Comparison of ENCODE assay signal across 11 cellular contexts in genomic region chr6:10595731-10596664, GRCh38.
DNase-seq lines count a peak whose midpoint lies in the region; FAIRE-seq and TF ChIP-seq lines count a peak whose summit lies in the region.
"Had no signal": no experiment of that assay in that cellular context is flagged by ENCODE, and none has a peak within 500 bp of the region (broad histone marks: within the 10 kb centered on the region; RNA-seq: fewer than 3 reads in every experiment).

No MANE protein-coding gene starts in this region.

- DNase-seq in AML-193 (lab: John Stamatoyannopoulos, UW) (peak; percentile 69 to 83), H4 (ENCODE audit: low spot score) (peak; percentile 66), MV-4-11 (lab: John Stamatoyannopoulos, UW) (peak; percentile 91), bronchial epithelial cell (ENCODE audit: low read depth) (peak; percentile 50), hepatic stellate cell (ENCODE audit: low spot score) (no peak), cerebellar cortex (ENCODE audit: low spot score) (no peak), activated gamma-delta T cell treated with Interleukin-2 at 50 U/mL for 16 hours (no peak)
- no peak for DNase-seq in activated CD4-positive, alpha-beta T cell treated with anti-CD3 and anti-CD28 coated beads, Interleukin-2, amount 10 ng/mL, durations not matched to agents 7 days and 5 days
- DNase-seq: activated CD8-positive, alpha-beta T cell treated with anti-CD3 and anti-CD28 coated beads for 36 hours; stimulated activated CD4-positive, alpha-beta T cell treated with anti-CD3 and anti-CD28 coated beads, Interleukin-12 subunit alpha, Interleukin-12 subunit beta, amount 100 ng/mL, for 4 hours; stimulated activated naive CD8-positive, alpha-beta T cell treated with anti-CD3 and anti-CD28 coated beads, Interleukin-15, Interleukin-2, amounts not matched to agents 100 U/mL and 50 U/mL, for 24 hours had no signal

- H3K27me3 Mint-ChIP-seq in activated CD4-positive, alpha-beta T cell treated with anti-CD3 and anti-CD28 coated beads, Interleukin-2, amount 10 ng/mL, durations not matched to agents 7 days and 5 days = no peaks in the 10 kb centered on the region
- H3K27me3 Mint-ChIP-seq: activated CD8-positive, alpha-beta T cell treated with anti-CD3 and anti-CD28 coated beads for 36 hours had no signal

- peaks cover 2% of the 10 kb centered on the region for H3K4me1 Mint-ChIP-seq in activated CD4-positive, alpha-beta T cell treated with anti-CD3 and anti-CD28 coated beads, Interleukin-2, amount 10 ng/mL, durations not matched to agents 7 days and 5 days

- no peaks in the 10 kb centered on the region for H3K36me3 Mint-ChIP-seq in activated CD4-positive, alpha-beta T cell treated with anti-CD3 and anti-CD28 coated beads, Interleukin-2, amount 10 ng/mL, durations not matched to agents 7 days and 5 days (ENCODE audit: low read depth)

- H3K27me3 ChIP-seq in bronchial epithelial cell (ENCODE audit: control insufficient read depth, insufficient read depth, low read length) = no peaks in the 10 kb centered on the region

- no peak for FAIRE-seq in bronchial epithelial cell (lab: Jason Lieb, UNC)

- H3K9me3 Mint-ChIP-seq in activated CD4-positive, alpha-beta T cell treated with anti-CD3 and anti-CD28 coated beads, Interleukin-2, amount 10 ng/mL, durations not matched to agents 7 days and 5 days = no peaks in the 10 kb centered on the region
- H3K9me3 Mint-ChIP-seq: activated CD8-positive, alpha-beta T cell treated with anti-CD3 and anti-CD28 coated beads for 36 hours had no signal

- H3K4me3 ChIP-seq in bronchial epithelial cell (ENCODE audit: low read depth, low read length) = no peak overlapping the region

- POLR2A ChIA-PET in activated CD4-positive, alpha-beta T cell treated with anti-CD3 and anti-CD28 coated beads, Interleukin-2, amount 10 ng/mL, durations not matched to agents 7 days and 5 days (lab: Charles Lee) = no interaction called here

- CTCF ChIA-PET in activated CD4-positive, alpha-beta T cell treated with anti-CD3 and anti-CD28 coated beads, Interleukin-2, amount 10 ng/mL, durations not matched to agents 7 days and 5 days (lab: Charles Lee) = interaction anchor here (0.6 kb wide), 1 partner anchor 884 kb away, joined by 3 read pairs; no protein-coding TSS in a partner anchor

- H3K4me3 Mint-ChIP-seq in activated CD4-positive, alpha-beta T cell treated with anti-CD3 and anti-CD28 coated beads, Interleukin-2, amount 10 ng/mL, durations not matched to agents 7 days and 5 days = no peak overlapping the region
- H3K4me3 Mint-ChIP-seq: activated CD8-positive, alpha-beta T cell treated with anti-CD3 and anti-CD28 coated beads for 36 hours had no signal

- no peaks in the 10 kb centered on the region for H3K36me3 ChIP-seq in bronchial epithelial cell (ENCODE audit: control insufficient read depth, insufficient read depth, low read length)

- no peak for TF ChIP-seq CTCF in bronchial epithelial cell (IDR thresholded peaks at IDR 0.05; ENCODE audit: insufficient read depth, low read length, severe bottlenecking)

- no peak overlapping the region for H3K27ac Mint-ChIP-seq in activated CD4-positive, alpha-beta T cell treated with anti-CD3 and anti-CD28 coated beads, Interleukin-2, amount 10 ng/mL, durations not matched to agents 7 days and 5 days
- H3K27ac Mint-ChIP-seq: activated CD8-positive, alpha-beta T cell treated with anti-CD3 and anti-CD28 coated beads for 36 hours had no signal

Comparison
In these comparisons a context has a peak if more than half of its experiments do, and no peak if none do; other contexts are left out.
1. DNase-seq: peak in AML-193 (2 of 2), H4 (single experiment), MV-4-11 (single experiment) and bronchial epithelial cell (single experiment); none in hepatic stellate cell (single experiment), cerebellar cortex (single experiment), activated gamma-delta T cell treated with Interleukin-2 at 50 U/mL for 16 hours (single experiment) and activated CD4-positive, alpha-beta T cell treated with anti-CD3 and anti-CD28 coated beads, Interleukin-2, amount 10 ng/mL, durations not matched to agents 7 days and 5 days (single experiment).